8 cellular contexts compared by ENCODE assay signal in the genomic region with DNA sequence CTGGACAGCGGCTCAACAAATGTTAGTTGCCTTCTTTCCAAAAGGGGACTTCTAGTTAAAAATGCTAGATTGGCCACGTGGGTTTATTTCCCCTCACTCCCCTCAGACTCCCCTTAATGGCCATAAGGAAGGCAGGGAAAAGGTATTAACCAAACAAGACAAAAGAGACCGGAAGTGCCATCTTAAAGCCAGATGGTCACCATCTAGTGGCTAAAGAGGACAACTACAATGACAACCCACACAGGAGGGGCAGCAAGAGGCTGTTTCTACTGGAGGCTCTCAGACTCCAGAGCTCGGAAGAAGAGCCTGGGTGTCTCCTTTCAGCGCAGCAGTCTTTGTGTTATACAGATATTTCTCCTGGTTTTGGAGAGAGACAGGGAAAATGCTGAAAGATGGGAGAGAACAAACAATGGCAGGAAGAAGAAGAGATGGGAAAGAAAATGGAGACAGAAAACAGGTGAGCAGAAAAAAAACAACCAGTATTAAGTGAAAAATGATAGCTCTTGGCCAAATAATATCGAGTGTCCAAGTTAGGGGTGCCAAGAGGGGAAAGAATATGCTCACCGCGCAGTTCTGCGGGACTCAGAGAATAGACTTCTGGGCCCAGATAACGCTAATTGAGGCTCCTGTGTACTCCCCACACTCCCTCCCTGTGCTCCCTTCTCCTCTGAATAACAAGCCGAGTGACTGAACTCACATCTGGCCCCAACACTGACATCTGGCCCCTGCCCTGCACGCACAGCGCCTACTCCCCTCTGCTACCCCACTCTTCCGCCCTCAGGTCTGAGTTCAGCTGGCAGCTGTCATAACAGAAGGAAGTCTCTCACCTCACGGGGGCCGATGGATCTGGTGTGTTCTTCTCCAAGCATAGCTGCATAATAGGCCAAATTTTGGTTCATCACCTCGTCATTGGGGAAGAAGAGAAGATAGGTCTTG. TPM values are rescaled to one million over a fixed set of nuclear protein-coding genes. Genes with fewer than 3 reads are reported as not detected.
DNase-seq lines count a peak whose midpoint lies in the region; ATAC-seq and TF ChIP-seq lines count a peak whose summit lies in the region.

No MANE protein-coding gene starts in this region.

- H3K4me3 ChIP-seq in SK-N-SH (ENCODE audit: low read depth in 2 of 2, low read length in 1 of 2) (no peak overlapping the region; a peak in 1 of 4 replicates), osteoblast (ENCODE audit: insufficient read depth, low read length) (no peak overlapping the region)

- peaks cover 3% of the 10 kb centered on the region; the same call in 1 of the 2 replicates for H3K79me2 ChIP-seq in SK-N-SH (ENCODE audit: insufficient read depth)
- peaks cover 10% of the 10 kb centered on the region for H3K79me2 ChIP-seq in osteoblast (ENCODE audit: insufficient read depth, low read length)

- peaks cover 8% of the 10 kb centered on the region for H3F3A ChIP-seq in SK-N-SH (replicated peaks; ENCODE audit: insufficient read depth)

- POLR2A ChIA-PET in SK-N-SH (lab: Yijun Ruan, JAX) = no interaction called here

- H3K9ac ChIP-seq in SK-N-SH = no peak overlapping the region

- H3K27ac ChIP-seq in SK-N-SH (ENCODE audit: low read depth in 2 of 2, low read length in 1 of 2) = peak overlapping the region in 1 of 2 experiments; percentile 0; a peak in 1 of 4 replicates
- H3K27ac ChIP-seq in osteoblast (ENCODE audit: low read depth, low read length) = no peak overlapping the region

- no peak for TF ChIP-seq EP300 in SK-N-SH (IDR thresholded peaks at IDR 0.05; ENCODE audit: borderline replicate concordance in 1 of 2, low read depth in 1 of 2, low read length in 1 of 2)

- H3K4me1 ChIP-seq in SK-N-SH (ENCODE audit: control insufficient read depth in 1 of 2, insufficient read depth in 2 of 2, low read depth in 1 of 2, low read length in 1 of 2) = no peaks in the 10 kb centered on the region; a peak in 1 of 4 replicates
- H3K4me1 ChIP-seq in osteoblast (ENCODE audit: insufficient read depth, low read length) = peaks cover 12% of the 10 kb centered on the region

- intact Hi-C loops in activated naive CD4-positive, alpha-beta T cell treated with anti-CD3 and anti-CD28 coated beads for 36 hours (cut with micrococcal nuclease) = no loop called here

- H3K4me3 Mint-ChIP-seq in activated naive CD4-positive, alpha-beta T cell treated with anti-CD3 and anti-CD28 coated beads, Interleukin-2, amount 50 U/mL, for 24 hours = no peak overlapping the region
- H3K4me3 Mint-ChIP-seq in activated naive CD4-positive, alpha-beta T cell treated with anti-CD3 and anti-CD28 coated beads for 36 hours = no peak overlapping the region

- H3K27me3 ChIP-seq in SK-N-SH (ENCODE audit: insufficient read depth) = no peaks in the 10 kb centered on the region
- H3K27me3 ChIP-seq in osteoblast (ENCODE audit: insufficient read depth, low read length) = no peaks in the 10 kb centered on the region

- H3K4me2 ChIP-seq in SK-N-SH (no peak overlapping the region), osteoblast (ENCODE audit: insufficient read depth, low read length) (no peak overlapping the region)

- H3K9me3 ChIP-seq in SK-N-SH = no peaks in the 10 kb centered on the region
- no peaks in the 10 kb centered on the region for H3K9me3 ChIP-seq in osteoblast (ENCODE audit: low read depth, low read length)

- H3K4me1 Mint-ChIP-seq in activated naive CD4-positive, alpha-beta T cell treated with anti-CD3 and anti-CD28 coated beads, Interleukin-2, amount 50 U/mL, for 24 hours = peaks cover 4% of the 10 kb centered on the region
- no peaks in the 10 kb centered on the region for H3K4me1 Mint-ChIP-seq in activated naive CD4-positive, alpha-beta T cell treated with anti-CD3 and anti-CD28 coated beads for 36 hours (ENCODE audit: low read depth)

- WGBS in SK-N-SH (ENCODE audit: low lambda C conversion rate) = 63% methylated on average over 16 of the region's 17 CpGs

- no peaks in the 10 kb centered on the region for H3K27me3 Mint-ChIP-seq in activated naive CD4-positive, alpha-beta T cell treated with anti-CD3 and anti-CD28 coated beads, Interleukin-2, amount 50 U/mL, for 24 hours
- H3K27me3 Mint-ChIP-seq in activated naive CD4-positive, alpha-beta T cell treated with anti-CD3 and anti-CD28 coated beads for 36 hours (ENCODE audit: low read depth) = no peaks in the 10 kb centered on the region

- TF ChIP-seq CTCF in SK-N-SH (IDR thresholded peaks at IDR 0.05) = peak; percentile 70
- TF ChIP-seq CTCF in osteoblast (IDR thresholded peaks at IDR 0.05; ENCODE audit: extremely low read depth, low read depth, low read length) = peak; percentile 68

- H2AFZ ChIP-seq in SK-N-SH (ENCODE audit: low read depth) = no peak overlapping the region
- no peak overlapping the region for H2AFZ ChIP-seq in osteoblast (ENCODE audit: low read length)

- peak; percentile 60 for TF ChIP-seq RAD21 in SK-N-SH (IDR thresholded peaks at IDR 0.05; ENCODE audit: low read length)

- no peaks in the 10 kb centered on the region for H3K9me3 Mint-ChIP-seq in activated naive CD4-positive, alpha-beta T cell treated with anti-CD3 and anti-CD28 coated beads, Interleukin-2, amount 50 U/mL, for 24 hours
- H3K9me3 Mint-ChIP-seq in activated naive CD4-positive, alpha-beta T cell treated with anti-CD3 and anti-CD28 coated beads for 36 hours = no peaks in the 10 kb centered on the region

- ATAC-seq in GM18867 (IDR thresholded peaks at IDR 0.05; ENCODE audit: unreplicated experiment) (no peak), HG02870 (IDR thresholded peaks at IDR 0.05; ENCODE audit: unreplicated experiment) (no peak)

- DNase-seq in activated naive CD4-positive, alpha-beta T cell treated with anti-CD3 and anti-CD28 coated beads for 36 hours = no peak
- DNase-seq in NAMALWA (ENCODE audit: low spot score) (peak; percentile 78), SK-N-SH (peak; percentile 82), fibroblast of gingiva (ENCODE audit: low read depth) (peak; percentile 67), osteoblast (ENCODE audit: insufficient read length, low spot score, missing footprints) (peak; percentile 81)

- no peaks in the 10 kb centered on the region for H3K9me2 ChIP-seq in SK-N-SH

- H4K20me1 ChIP-seq in SK-N-SH (ENCODE audit: insufficient read depth) (no peaks in the 10 kb centered on the region), osteoblast (ENCODE audit: insufficient read depth, low read length) (peaks cover 23% of the 10 kb centered on the region)

- H3K36me3 Mint-ChIP-seq in activated naive CD4-positive, alpha-beta T cell treated with anti-CD3 and anti-CD28 coated beads, Interleukin-2, amount 50 U/mL, for 24 hours = peaks cover 21% of the 10 kb centered on the region
- H3K36me3 Mint-ChIP-seq in activated naive CD4-positive, alpha-beta T cell treated with anti-CD3 and anti-CD28 coated beads for 36 hours (ENCODE audit: low read depth) = peaks cover 34% of the 10 kb centered on the region

- H3K36me3 ChIP-seq in SK-N-SH (replicated peaks in 1 of 2; ENCODE audit: control insufficient read depth in 1 of 2, insufficient read depth in 2 of 2, low read length in 1 of 2) (peaks cover 66 to 75% of the 10 kb centered on the region in 2 experiments), osteoblast (ENCODE audit: insufficient read depth, low read length) (peaks cover 87% of the 10 kb centered on the region)

- CTCF ChIA-PET in activated naive CD4-positive, alpha-beta T cell treated with anti-CD3 and anti-CD28 coated beads for 36 hours (lab: Charles Lee) = interaction anchor here (1.5 to 3.0 kb wide), 2 partner anchors 10 to 11 kb away, joined by 3 to 15 read pairs; partner anchors contain the start of genes C1orf50 and P3H1
- CTCF ChIA-PET in SK-N-SH (lab: Yijun Ruan, JAX) = interaction anchor here (0.6 to 2.9 kb wide), 26 partner anchors 8 to 1242 kb away, joined by 3 to 17 read pairs (median 4); partner anchors contain the start of genes C1orf50, P3H1 and YBX1

- peak overlapping the region; percentile 59 for H3K27ac Mint-ChIP-seq in activated naive CD4-positive, alpha-beta T cell treated with anti-CD3 and anti-CD28 coated beads, Interleukin-2, amount 50 U/mL, for 24 hours
- H3K27ac Mint-ChIP-seq in activated naive CD4-positive, alpha-beta T cell treated with anti-CD3 and anti-CD28 coated beads for 36 hours = no peak overlapping the region

TF ChIP-seq in SK-N-SH, 30 proteins besides CTCF, POLR2A, EP300 and RAD21 (continues in another document):
- TF ChIP-seq SMC3 (IDR thresholded peaks at IDR 0.05; ENCODE audit: low read depth, low read length) (peak; percentile 64), CHD2 (IDR thresholded peaks at IDR 0.05; ENCODE audit: low read length, partially characterized antibody) (peak; percentile 29), GABPA (IDR thresholded peaks at IDR 0.05; ENCODE audit: low read depth) (0 out of 2 replicates have a peak, but pooled peaks have one; percentile 31), ELF1 (IDR thresholded peaks at IDR 0.05) (peak; percentile 68), TAF1 (IDR thresholded peaks at IDR 0.05; ENCODE audit: borderline replicate concordance, low read depth, low read length) (no peak)

RNA-seq across cellular contexts. Expression of gene P3H1, which starts 9.6 kb away (rescaled TPM):
- total RNA-seq in activated naive CD4-positive, alpha-beta T cell treated with anti-CD3 and anti-CD28 coated beads for 36 hours = 10 to 100 TPM; 26.4 to 28.6 TPM
- 64.3 and 66.8 TPM in 2 replicates for polyA plus RNA-seq in SK-N-SH (2012; rRNA removed)
- 34.2 and 43.5 TPM in 2 replicates for polyA plus RNA-seq in SK-N-SH (2012; cell fraction: cytosol; rRNA removed)
- 174 and 250 TPM in 2 replicates for polyA plus RNA-seq in SK-N-SH (2012; cell fraction: nucleus; rRNA removed)
- 209 and 213 TPM in 2 replicates for total RNA-seq in osteoblast

RNA-seq across cellular contexts. Expression of gene C1orf50, which starts 9.8 kb away (rescaled TPM):
- total RNA-seq in activated naive CD4-positive, alpha-beta T cell treated with anti-CD3 and anti-CD28 coated beads for 36 hours = 1 to 10 TPM; 4.1 to 4.7 TPM
- polyA plus RNA-seq in SK-N-SH (2012; rRNA removed) = 2.6 and 3.6 TPM in 2 replicates
- polyA plus RNA-seq in SK-N-SH (2012; cell fraction: cytosol; rRNA removed) = 5.1 and 7.3 TPM in 2 replicates
- polyA plus RNA-seq in SK-N-SH (2012; cell fraction: nucleus; rRNA removed) = 1.6 and 4.8 TPM in 2 replicates
- total RNA-seq in osteoblast = 4.7 and 5.9 TPM in 2 replicates

RNA-seq across cellular contexts. Expression of gene CLDN19, which starts 17.2 kb away (rescaled TPM):
- total RNA-seq in activated naive CD4-positive, alpha-beta T cell treated with anti-CD3 and anti-CD28 coated beads for 36 hours = not detected
- polyA plus RNA-seq in SK-N-SH (2012; rRNA removed) = not detected in 2 replicates
- polyA plus RNA-seq in SK-N-SH (2012; cell fraction: cytosol; rRNA removed) = not detected in 2 replicates
- polyA plus RNA-seq in SK-N-SH (2012; cell fraction: nucleus; rRNA removed) = not detected in 2 replicates
- not detected in 2 replicates for total RNA-seq in osteoblast

RNA-seq across cellular contexts. Expression of gene TMEM269, which starts 27.6 kb away (rescaled TPM):
- under 1 TPM; 0.24 to 0.57 TPM for total RNA-seq in activated naive CD4-positive, alpha-beta T cell treated with anti-CD3 and anti-CD28 coated beads for 36 hours
- polyA plus RNA-seq in SK-N-SH (2012; rRNA removed) = 0.05 and 0.08 TPM in 2 replicates
- 0.04 and 0.07 TPM in 2 replicates for polyA plus RNA-seq in SK-N-SH (2012; cell fraction: cytosol; rRNA removed)
- 0.21 and 0.25 TPM in 2 replicates for polyA plus RNA-seq in SK-N-SH (2012; cell fraction: nucleus; rRNA removed)
- under 0.01 TPM in 2 replicates for total RNA-seq in osteoblast

RNA-seq across cellular contexts. Expression of gene ERMAP, which starts 59.7 kb away (rescaled TPM):
- total RNA-seq in activated naive CD4-positive, alpha-beta T cell treated with anti-CD3 and anti-CD28 coated beads for 36 hours = 1 to 10 TPM; 3.1 TPM
- 10.4 and 13.4 TPM in 2 replicates for polyA plus RNA-seq in SK-N-SH (2012; rRNA removed)
- 9.8 and 10.9 TPM in 2 replicates for polyA plus RNA-seq in SK-N-SH (2012; cell fraction: cytosol; rRNA removed)
- polyA plus RNA-seq in SK-N-SH (2012; cell fraction: nucleus; rRNA removed) = 18.7 and 27.2 TPM in 2 replicates
- 21.7 and 29.2 TPM in 2 replicates for total RNA-seq in osteoblast
